In the genomic region with DNA sequence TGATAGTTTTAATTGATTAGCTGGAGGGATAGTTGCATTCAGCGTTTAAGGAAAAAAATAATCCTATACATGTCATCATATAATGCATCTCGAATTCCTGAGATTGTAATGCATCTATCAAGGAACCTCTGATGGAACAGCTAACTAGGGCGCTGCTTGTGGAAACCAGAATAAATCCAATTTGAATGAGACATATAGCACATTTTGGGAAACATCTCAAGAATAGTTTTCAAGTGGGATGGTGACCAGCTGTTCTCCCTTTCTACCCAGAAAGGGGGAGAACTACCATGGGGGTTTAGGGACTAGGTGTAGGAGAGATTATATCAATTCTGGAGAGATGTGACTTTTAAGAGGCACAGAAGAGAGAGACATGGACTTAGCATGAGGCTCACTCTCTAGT, we compare ENCODE assay signal across 28 cellular contexts.
"Had no signal": no experiment of that assay in that cellular context is flagged by ENCODE, and none has a peak within 500 bp of the region (broad histone marks: within the 10 kb centered on the region; RNA-seq: fewer than 3 reads in every experiment).

No MANE protein-coding gene starts in this region.

- H3K27me3 ChIP-seq: adrenal gland, ascending aorta, body of pancreas, brain microvascular endothelial cell, cardiac muscle cell had no signal

- DNase-seq: activated effector memory CD4-positive, alpha-beta T cell treated with anti-CD3 and anti-CD28 coated beads, Interleukin-2, amount 50 U/mL, for 16 hours; activated effector memory CD4-positive, alpha-beta T cell treated with Interleukin-2 at 50 U/mL for 16 hours; activated gamma-delta T cell; activated gamma-delta T cell treated with Interleukin-2 at 50 U/mL for 16 hours; activated naive CD4-positive, alpha-beta T cell; activated naive CD4-positive, alpha-beta T cell treated with anti-CD3 and anti-CD28 coated beads for 36 hours; activated naive CD4-positive, alpha-beta T cell treated with anti-CD3 and anti-CD28 coated beads, Interleukin-2, amount 10 ng/mL, durations not matched to agents 7 days and 5 days; activated naive CD4-positive, alpha-beta T cell treated with anti-CD3 and anti-CD28 coated beads, Interleukin-2, amount 50 U/mL, for 16 hours; activated naive CD4-positive, alpha-beta T cell treated with Interleukin-2 at 50 U/mL for 16 hours; activated naive CD8-positive, alpha-beta T cell treated with anti-CD3 and anti-CD28 coated beads for 36 hours; activated naive CD8-positive, alpha-beta T cell treated with anti-CD3 and anti-CD28 coated beads, Interleukin-2, amount 10 ng/mL, durations not matched to agents 7 days and 5 days; activated naive CD8-positive, alpha-beta T cell treated with anti-CD3 and anti-CD28 coated beads, Interleukin-2, amount 50 U/mL, for 24 hours; activated T-cell treated with anti-CD3 and anti-CD28 coated beads, Interleukin-2, amount 50 U/mL, for 1 hour; activated T-cell treated with anti-CD3 and anti-CD28 coated beads, Interleukin-2, amount 50 U/mL, for 24 hours; activated T-cell treated with anti-CD3 and anti-CD28 coated beads, Interleukin-2, amount 50 U/mL, for 4 hours; activated T-cell treated with anti-CD3 and anti-CD28 coated beads, Interleukin-2, amount 50 U/mL, for 48 hours; activated T-cell treated with anti-CD3 and anti-CD28 coated beads, Interleukin-2, amount 50 U/mL, for 72 hours; adrenal gland; amniotic stem cell; amygdala; aorta; body of pancreas; brain microvascular endothelial cell; caudate nucleus; central memory CD4-positive, alpha-beta T cell; cerebellar nuclear complex had no signal

- H3K4me3 ChIP-seq: adrenal gland, ascending aorta, body of pancreas, cardiac muscle cell had no signal

- H3K9me3 ChIP-seq: adrenal gland, ascending aorta, body of pancreas had no signal

- H3K27ac ChIP-seq: adrenal gland, ascending aorta, body of pancreas, brain microvascular endothelial cell, cardiac muscle cell had no signal

- H3K4me1 ChIP-seq: adrenal gland, ascending aorta, body of pancreas had no signal

- H3K36me3 ChIP-seq: adrenal gland, ascending aorta, brain microvascular endothelial cell, cardiac muscle cell had no signal
